Comparison of ENCODE assay signal across 17 cellular contexts in the genomic region with DNA sequence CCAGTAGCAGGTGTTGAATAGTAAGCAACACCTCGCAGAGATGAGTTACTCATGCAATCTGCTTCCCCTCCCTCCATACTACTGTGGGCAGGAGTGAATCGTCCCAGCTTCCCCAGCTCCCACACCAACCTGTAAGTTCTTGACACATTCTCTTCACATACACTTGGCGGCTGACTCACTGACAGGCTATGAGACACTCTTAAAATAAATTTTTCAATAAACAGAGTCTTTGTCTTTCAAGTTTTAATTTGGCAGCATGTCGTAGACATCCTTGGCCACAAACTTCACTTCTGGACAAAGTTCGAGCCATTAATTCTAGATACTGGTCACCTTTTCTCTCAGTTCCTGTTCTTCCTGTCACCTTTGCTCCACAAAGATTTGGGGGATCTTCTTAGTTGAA.
DNase-seq lines count a peak whose midpoint lies in the region; ATAC-seq, FAIRE-seq and TF ChIP-seq lines count a peak whose summit lies in the region.
"Had no signal": no experiment of that assay in that cellular context is flagged by ENCODE, and none has a peak within 500 bp of the region (broad histone marks: within the 10 kb centered on the region; RNA-seq: fewer than 3 reads in every experiment).

No MANE protein-coding gene starts in this region.

- CTCF ChIA-PET in CD8-positive, alpha-beta T cell (lab: Charles Lee) = no interaction called here

- no peaks in the 10 kb centered on the region for H3K9me3 ChIP-seq in keratinocyte (ENCODE audit: control insufficient read depth, low read depth, low read length)
- H3K9me3 ChIP-seq in CD8-positive, alpha-beta T cell (ENCODE audit: low read length) = no peaks in the 10 kb centered on the region
- H3K9me3 ChIP-seq in lower lobe of right lung = no peaks in the 10 kb centered on the region
- H3K9me3 ChIP-seq: prostate gland, tibial nerve had no signal

- H3K27ac ChIP-seq in brain microvascular endothelial cell (no peak overlapping the region), keratinocyte (ENCODE audit: control insufficient read depth, insufficient read depth, low read length) (peak overlapping the region; percentile 0), lower lobe of right lung (no peak overlapping the region)
- no peak overlapping the region for H3K27ac ChIP-seq in CD8-positive, alpha-beta T cell (ENCODE audit: low read depth, low read length)
- H3K27ac ChIP-seq: KMS-11, prostate gland, tibial nerve had no signal

- H3K4me3 Mint-ChIP-seq in CD8-positive, alpha-beta T cell = no peak overlapping the region
- H3K4me3 Mint-ChIP-seq: activated CD4-positive, alpha-beta T cell treated with anti-CD3 and anti-CD28 coated beads, Interleukin-2, amount 10 ng/mL, durations not matched to agents 7 days and 5 days; T-helper 2 cell treated with Interferon-gamma antibody and Interleukin-4, amounts not matched to agents 5 μg/mL and 100 μg/mL, for 36 hours had no signal

- no peaks in the 10 kb centered on the region for H3K36me3 Mint-ChIP-seq in CD8-positive, alpha-beta T cell

- POLR2A ChIA-PET in CD8-positive, alpha-beta T cell (lab: Charles Lee) = no interaction called here

- no peaks in the 10 kb centered on the region for H3K9me3 Mint-ChIP-seq in CD8-positive, alpha-beta T cell
- H3K9me3 Mint-ChIP-seq: activated CD4-positive, alpha-beta T cell treated with anti-CD3 and anti-CD28 coated beads, Interleukin-2, amount 10 ng/mL, durations not matched to agents 7 days and 5 days; T-helper 2 cell treated with Interferon-gamma antibody and Interleukin-4, amounts not matched to agents 5 μg/mL and 100 μg/mL, for 36 hours had no signal

- no peaks in the 10 kb centered on the region for H3K36me3 ChIP-seq in brain microvascular endothelial cell (replicated peaks)
- H3K36me3 ChIP-seq in keratinocyte (ENCODE audit: control insufficient read depth in 2 of 2, extremely low read depth in 1 of 2, insufficient read depth in 2 of 2, low read length in 2 of 2) = no peaks in the 10 kb centered on the region
- no peaks in the 10 kb centered on the region for H3K36me3 ChIP-seq in CD8-positive, alpha-beta T cell (ENCODE audit: insufficient read depth, low read length)
- no peaks in the 10 kb centered on the region for H3K36me3 ChIP-seq in lower lobe of right lung
- H3K36me3 ChIP-seq: prostate gland had no signal

- H4K20me1 ChIP-seq in keratinocyte (ENCODE audit: control insufficient read depth, extremely low read depth, insufficient read depth, low read length) = no peaks in the 10 kb centered on the region

- peak; percentile 65 for ATAC-seq in GM18511 (IDR thresholded peaks at IDR 0.05; ENCODE audit: unreplicated experiment)
- ATAC-seq in HG03342 (IDR thresholded peaks at IDR 0.05; ENCODE audit: unreplicated experiment) = peak; percentile 60
- no peak for ATAC-seq in CD8-positive, alpha-beta T cell
- ATAC-seq in lower lobe of right lung = no peak

- no peak overlapping the region for H3K27ac Mint-ChIP-seq in CD8-positive, alpha-beta T cell
- H3K27ac Mint-ChIP-seq: activated CD4-positive, alpha-beta T cell treated with anti-CD3 and anti-CD28 coated beads, Interleukin-2, amount 10 ng/mL, durations not matched to agents 7 days and 5 days; T-helper 2 cell treated with Interferon-gamma antibody and Interleukin-4, amounts not matched to agents 5 μg/mL and 100 μg/mL, for 36 hours had no signal

- H3K4me1 Mint-ChIP-seq in CD8-positive, alpha-beta T cell (ENCODE audit: low read depth) = no peaks in the 10 kb centered on the region
- H3K4me1 Mint-ChIP-seq: activated CD4-positive, alpha-beta T cell treated with anti-CD3 and anti-CD28 coated beads, Interleukin-2, amount 10 ng/mL, durations not matched to agents 7 days and 5 days had no signal

- TF ChIP-seq CTCF in brain microvascular endothelial cell (IDR thresholded peaks at IDR 0.05; ENCODE audit: low read depth, low read length, missing control alignments) (no peak), keratinocyte (optimal IDR thresholded peaks at IDR 0.05 in 1 of 3, IDR thresholded peaks at IDR 0.05 in 1 of 3, conservative IDR thresholded peaks at IDR 0.05 in 1 of 3; ENCODE audit: extremely low read depth in 1 of 3, insufficient read depth in 2 of 3, low read length in 3 of 3) (no peak), lower lobe of right lung (IDR thresholded peaks at IDR 0.05) (no peak)
- no peak for TF ChIP-seq CTCF in CD8-positive, alpha-beta T cell (IDR thresholded peaks at IDR 0.05)

- intact Hi-C loops in CD8-positive, alpha-beta T cell (cut with DNase I, micrococcal nuclease) = no loop called here
- intact Hi-C loops in lower lobe of right lung (cut with DNase I) = no loop called here

- peak; percentile 90 for FAIRE-seq in keratinocyte (lab: Jason Lieb, UNC)

- DNase-seq in brain microvascular endothelial cell = peak; percentile 38
- DNase-seq in keratinocyte (ENCODE audit: low read depth, low spot score) = peak; percentile 53
- DNase-seq in activated naive CD4-positive, alpha-beta T cell treated with Interleukin-2 at 50 U/mL for 16 hours = no peak
- no peak for DNase-seq in CD8-positive, alpha-beta T cell
- no peak for DNase-seq in lower lobe of right lung
- no peak for DNase-seq in stimulated activated CD4-positive, alpha-beta T cell treated with anti-CD3 and anti-CD28 coated beads, Interleukin-4, amount 100 ng/mL, for 4 hours
- DNase-seq: activated CD4-positive, alpha-beta T cell treated with anti-CD3 and anti-CD28 coated beads, Interleukin-2, amount 10 ng/mL, durations not matched to agents 7 days and 5 days; AML-193; DMS153; NCI-H1694; SHP77 had no signal

- H3K9me1 ChIP-seq in keratinocyte (ENCODE audit: control insufficient read depth, extremely low read depth, insufficient read depth, low read length) = peaks cover 3% of the 10 kb centered on the region

- H3K4me3 ChIP-seq in brain microvascular endothelial cell (ENCODE audit: low read depth, low read length) = no peak overlapping the region
- H3K4me3 ChIP-seq in keratinocyte (ENCODE audit: control insufficient read depth in 2 of 3, extremely low read depth in 1 of 3, insufficient read depth in 2 of 3, low read depth in 1 of 3, low read length in 3 of 3) = no peak overlapping the region
- no peak overlapping the region for H3K4me3 ChIP-seq in CD8-positive, alpha-beta T cell (ENCODE audit: low read depth, low read length)
- H3K4me3 ChIP-seq in lower lobe of right lung = no peak overlapping the region
- H3K4me3 ChIP-seq: prostate gland, tibial nerve had no signal

- in situ Hi-C loops in brain microvascular endothelial cell (cut with HindIII; ENCODE audit: low pct_ligation_motif_present, low sequenced_read_pairs) = no loop called here

- peak overlapping the region; percentile 9 for H3K4me2 ChIP-seq in keratinocyte (ENCODE audit: control insufficient read depth, extremely low read depth, insufficient read depth, low read depth, low read length)
- H3K4me2 ChIP-seq: KMS-11 had no signal

- H3K27me3 Mint-ChIP-seq in CD8-positive, alpha-beta T cell (ENCODE audit: low read depth) = no peaks in the 10 kb centered on the region
- H3K27me3 Mint-ChIP-seq: activated CD4-positive, alpha-beta T cell treated with anti-CD3 and anti-CD28 coated beads, Interleukin-2, amount 10 ng/mL, durations not matched to agents 7 days and 5 days had no signal

- H3K4me1 ChIP-seq in keratinocyte (ENCODE audit: control insufficient read depth, extremely low read depth, insufficient read depth, low read length) = peaks cover 13% of the 10 kb centered on the region
- no peaks in the 10 kb centered on the region for H3K4me1 ChIP-seq in CD8-positive, alpha-beta T cell (ENCODE audit: insufficient read depth, low read length)
- H3K4me1 ChIP-seq in lower lobe of right lung = no peaks in the 10 kb centered on the region
- H3K4me1 ChIP-seq: prostate gland had no signal

- dilution Hi-C loops in keratinocyte (cut with MboI; ENCODE audit: extremely low pct_ligation_motif_present, low sequenced_read_pairs) = no loop called here

- H3K27me3 ChIP-seq in brain microvascular endothelial cell (replicated peaks) (no peaks in the 10 kb centered on the region), keratinocyte (ENCODE audit: control insufficient read depth, extremely low read depth, insufficient read depth, low read length) (no peaks in the 10 kb centered on the region), lower lobe of right lung (ENCODE audit: low read depth) (no peaks in the 10 kb centered on the region)
- no peaks in the 10 kb centered on the region for H3K27me3 ChIP-seq in CD8-positive, alpha-beta T cell (ENCODE audit: insufficient read depth, low read length)
- H3K27me3 ChIP-seq: tibial nerve had no signal

- no peaks in the 10 kb centered on the region for H3K79me2 ChIP-seq in keratinocyte (ENCODE audit: control insufficient read depth, insufficient read depth, low read length)

- no peak overlapping the region for H2AFZ ChIP-seq in keratinocyte (ENCODE audit: control insufficient read depth, low read length)

- no peak overlapping the region for H3K9ac ChIP-seq in keratinocyte (ENCODE audit: control insufficient read depth, extremely low read depth, insufficient read depth, low read length)
- H3K9ac ChIP-seq: KMS-11 had no signal

Comparison
In these comparisons a context has a peak if more than half of its experiments do, and no peak if none do; other contexts are left out.
1. ATAC-seq: peak in GM18511 (single experiment) and HG03342 (single experiment); none in CD8-positive, alpha-beta T cell (single experiment) and lower lobe of right lung (0 of 2).
2. DNase-seq: peak in brain microvascular endothelial cell (single experiment) and keratinocyte (single experiment); none in activated naive CD4-positive, alpha-beta T cell treated with Interleukin-2 at 50 U/mL for 16 hours (single experiment), CD8-positive, alpha-beta T cell (0 of 7), lower lobe of right lung (single experiment) and stimulated activated CD4-positive, alpha-beta T cell treated with anti-CD3 and anti-CD28 coated beads, Interleukin-4, amount 100 ng/mL, for 4 hours (0 of 2).